Comparison of ENCODE assay signal across 15 cellular contexts in the genomic region with DNA sequence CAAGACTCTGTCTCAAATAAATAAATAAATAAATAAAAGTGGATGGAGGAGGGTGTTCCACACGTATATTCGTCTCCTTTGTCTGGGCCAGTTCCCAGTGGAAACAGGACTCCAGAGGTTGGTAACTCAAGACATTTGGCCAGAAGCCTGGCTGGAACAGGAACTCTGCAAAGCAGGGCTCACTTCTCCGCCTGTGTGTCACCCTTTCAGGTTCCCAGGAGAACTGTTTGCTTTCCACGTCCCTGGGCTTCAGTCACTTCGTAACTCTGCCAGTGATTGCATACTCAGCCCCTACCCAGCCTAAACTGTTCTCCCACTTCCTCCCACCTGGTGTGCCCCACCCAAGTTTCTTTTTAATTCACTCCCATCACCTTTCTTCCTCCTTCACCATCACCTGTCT. TPM values are rescaled to one million over a fixed set of nuclear protein-coding genes. Genes with fewer than 3 reads are reported as not detected.
DNase-seq lines count a peak whose midpoint lies in the region; ATAC-seq, FAIRE-seq and TF ChIP-seq lines count a peak whose summit lies in the region.
"Had no signal": no experiment of that assay in that cellular context is flagged by ENCODE, and none has a peak within 500 bp of the region (broad histone marks: within the 10 kb centered on the region; RNA-seq: fewer than 3 reads in every experiment).

No MANE protein-coding gene starts in this region.

- H3K4me1 ChIP-seq in body of pancreas = peaks cover 3% of the 10 kb centered on the region

- no peaks in the 10 kb centered on the region for H3K36me3 Mint-ChIP-seq in activated naive CD8-positive, alpha-beta T cell
- H3K36me3 Mint-ChIP-seq in activated naive CD8-positive, alpha-beta T cell treated with anti-CD3 and anti-CD28 coated beads, Interleukin-2, amount 50 U/mL, for 24 hours (ENCODE audit: low read depth) = no peaks in the 10 kb centered on the region
- no peaks in the 10 kb centered on the region for H3K36me3 Mint-ChIP-seq in stimulated activated naive B cell treated with anti-CD40 and anti-IgM and Interleukin-4, amounts not matched to agents 10 μg/mL and 1 μg/mL and 100 μg/mL, for 72 hours

- intact Hi-C loops in body of pancreas (cut with DNase I) = no loop called here

- peak overlapping the region; percentile 40 for H3K4me3 Mint-ChIP-seq in activated naive CD8-positive, alpha-beta T cell
- no peak overlapping the region for H3K4me3 Mint-ChIP-seq in activated naive CD8-positive, alpha-beta T cell treated with anti-CD3 and anti-CD28 coated beads, Interleukin-2, amount 50 U/mL, for 24 hours
- H3K4me3 Mint-ChIP-seq in stimulated activated naive B cell treated with anti-CD40 and anti-IgM and Interleukin-4, amounts not matched to agents 10 μg/mL and 1 μg/mL and 100 μg/mL, for 72 hours = no peak overlapping the region
- H3K4me3 Mint-ChIP-seq: T-helper 2 cell treated with Interferon-gamma antibody and Interleukin-4, amounts not matched to agents 5 μg/mL and 100 μg/mL, for 36 hours had no signal

- no peak overlapping the region for H3K4me3 ChIP-seq in body of pancreas

- H3K27me3 ChIP-seq in body of pancreas = no peaks in the 10 kb centered on the region

- DNase-seq in activated naive CD8-positive, alpha-beta T cell treated with anti-CD3 and anti-CD28 coated beads, Interleukin-2, amount 50 U/mL, for 24 hours = no peak
- peak; percentile 71 to 89 (median 81) for DNase-seq in body of pancreas
- DNase-seq in stimulated activated naive B cell treated with anti-CD40 and anti-IgM and Interleukin-4, amounts not matched to agents 10 μg/mL and 1 μg/mL and 100 μg/mL, for 72 hours = no peak
- DNase-seq in NCI-H1417 (lab: John Stamatoyannopoulos, UW) = no peak
- no peak for DNase-seq in D341Med (ENCODE audit: low spot score)
- DNase-seq in HTR-8/SVneo (ENCODE audit: insufficient read length, low spot score) = no peak
- DNase-seq: activated CD4-positive, alpha-beta T cell treated with anti-CD3 and anti-CD28 coated beads for 4 hours; activated T-cell treated with anti-CD3 and anti-CD28 coated beads, Interleukin-2, amount 50 U/mL, for 1 hour; cortex of kidney; kidney; NCI-H1105; NCI-H69 had no signal

- no peaks in the 10 kb centered on the region for H3K36me3 ChIP-seq in body of pancreas (replicated peaks in 1 of 2; ENCODE audit: insufficient read depth in 1 of 2, low read depth in 2 of 2)

- H3K27ac Mint-ChIP-seq in activated naive CD8-positive, alpha-beta T cell = peak overlapping the region; percentile 30
- H3K27ac Mint-ChIP-seq in activated naive CD8-positive, alpha-beta T cell treated with anti-CD3 and anti-CD28 coated beads, Interleukin-2, amount 50 U/mL, for 24 hours = no peak overlapping the region
- H3K27ac Mint-ChIP-seq in stimulated activated naive B cell treated with anti-CD40 and anti-IgM and Interleukin-4, amounts not matched to agents 10 μg/mL and 1 μg/mL and 100 μg/mL, for 72 hours = no peak overlapping the region
- H3K27ac Mint-ChIP-seq: T-helper 2 cell treated with Interferon-gamma antibody and Interleukin-4, amounts not matched to agents 5 μg/mL and 100 μg/mL, for 36 hours had no signal

- H3K9me3 Mint-ChIP-seq in activated naive CD8-positive, alpha-beta T cell (ENCODE audit: low read depth) = no peaks in the 10 kb centered on the region
- no peaks in the 10 kb centered on the region for H3K9me3 Mint-ChIP-seq in activated naive CD8-positive, alpha-beta T cell treated with anti-CD3 and anti-CD28 coated beads, Interleukin-2, amount 50 U/mL, for 24 hours
- H3K9me3 Mint-ChIP-seq in stimulated activated naive B cell treated with anti-CD40 and anti-IgM and Interleukin-4, amounts not matched to agents 10 μg/mL and 1 μg/mL and 100 μg/mL, for 72 hours = no peaks in the 10 kb centered on the region
- H3K9me3 Mint-ChIP-seq: T-helper 2 cell treated with Interferon-gamma antibody and Interleukin-4, amounts not matched to agents 5 μg/mL and 100 μg/mL, for 36 hours had no signal

- H3K4me1 Mint-ChIP-seq in activated naive CD8-positive, alpha-beta T cell (ENCODE audit: low read depth) = peaks cover 21% of the 10 kb centered on the region
- H3K4me1 Mint-ChIP-seq in activated naive CD8-positive, alpha-beta T cell treated with anti-CD3 and anti-CD28 coated beads, Interleukin-2, amount 50 U/mL, for 24 hours = peaks cover 25% of the 10 kb centered on the region
- peaks cover 13 to 14% of the 10 kb centered on the region in 2 donors for H3K4me1 Mint-ChIP-seq in stimulated activated naive B cell treated with anti-CD40 and anti-IgM and Interleukin-4, amounts not matched to agents 10 μg/mL and 1 μg/mL and 100 μg/mL, for 72 hours

- no peak for TF ChIP-seq POLR2A in body of pancreas (IDR thresholded peaks at IDR 0.05)

- H3K27ac ChIP-seq in body of pancreas = peak overlapping the region in 3 of 4 donors; percentile 44 to 58 (median 53)

- no peak for ATAC-seq in activated naive CD8-positive, alpha-beta T cell treated with anti-CD3 and anti-CD28 coated beads, Interleukin-2, amount 50 U/mL, for 24 hours
- peak; percentile 17 for ATAC-seq in HG03469 (IDR thresholded peaks at IDR 0.05; ENCODE audit: unreplicated experiment)
- ATAC-seq in body of pancreas = peak; percentile 93
- peak; percentile 40 to 60 for ATAC-seq in stimulated activated naive B cell treated with anti-CD40 and anti-IgM and Interleukin-4, amounts not matched to agents 10 μg/mL and 1 μg/mL and 100 μg/mL, for 72 hours (replicated peaks)

- no peaks in the 10 kb centered on the region for H3K9me3 ChIP-seq in body of pancreas

- no peak for TF ChIP-seq CTCF in body of pancreas (IDR thresholded peaks at IDR 0.05)

- WGBS in body of pancreas, 2 donors = 21 to 26% methylated on average over 5 of the region's 5 CpGs

- no peak for FAIRE-seq in HTR-8/SVneo (lab: Jason Lieb, UNC)
- FAIRE-seq: kidney had no signal

- no peaks in the 10 kb centered on the region for H3K27me3 Mint-ChIP-seq in activated naive CD8-positive, alpha-beta T cell
- no peaks in the 10 kb centered on the region for H3K27me3 Mint-ChIP-seq in activated naive CD8-positive, alpha-beta T cell treated with anti-CD3 and anti-CD28 coated beads, Interleukin-2, amount 50 U/mL, for 24 hours
- no peaks in the 10 kb centered on the region for H3K27me3 Mint-ChIP-seq in stimulated activated naive B cell treated with anti-CD40 and anti-IgM and Interleukin-4, amounts not matched to agents 10 μg/mL and 1 μg/mL and 100 μg/mL, for 72 hours

RNA-seq across cellular contexts. Expression of a gene that starts 7.0 kb away (rescaled TPM):
- total RNA-seq in body of pancreas = 10 to 100 TPM in 1 of 2 donors, 1 to 10 TPM in 1; 6.9 to 11.2 TPM

RNA-seq across cellular contexts. Expression of a gene that starts 18.5 kb away (rescaled TPM):
- total RNA-seq in body of pancreas = 10 to 100 TPM; 11.9 to 21.4 TPM

Comparison
In these comparisons a context has a peak if more than half of its experiments do, and no peak if none do; other contexts are left out.
1. DNase-seq: peak in body of pancreas (4 of 4); none in activated naive CD8-positive, alpha-beta T cell treated with anti-CD3 and anti-CD28 coated beads, Interleukin-2, amount 50 U/mL, for 24 hours (single experiment), stimulated activated naive B cell treated with anti-CD40 and anti-IgM and Interleukin-4, amounts not matched to agents 10 μg/mL and 1 μg/mL and 100 μg/mL, for 72 hours (single experiment), NCI-H1417 (0 of 3), D341Med (single experiment) and HTR-8/SVneo (single experiment).